23 cellular contexts compared by ENCODE assay signal in the genomic region with DNA sequence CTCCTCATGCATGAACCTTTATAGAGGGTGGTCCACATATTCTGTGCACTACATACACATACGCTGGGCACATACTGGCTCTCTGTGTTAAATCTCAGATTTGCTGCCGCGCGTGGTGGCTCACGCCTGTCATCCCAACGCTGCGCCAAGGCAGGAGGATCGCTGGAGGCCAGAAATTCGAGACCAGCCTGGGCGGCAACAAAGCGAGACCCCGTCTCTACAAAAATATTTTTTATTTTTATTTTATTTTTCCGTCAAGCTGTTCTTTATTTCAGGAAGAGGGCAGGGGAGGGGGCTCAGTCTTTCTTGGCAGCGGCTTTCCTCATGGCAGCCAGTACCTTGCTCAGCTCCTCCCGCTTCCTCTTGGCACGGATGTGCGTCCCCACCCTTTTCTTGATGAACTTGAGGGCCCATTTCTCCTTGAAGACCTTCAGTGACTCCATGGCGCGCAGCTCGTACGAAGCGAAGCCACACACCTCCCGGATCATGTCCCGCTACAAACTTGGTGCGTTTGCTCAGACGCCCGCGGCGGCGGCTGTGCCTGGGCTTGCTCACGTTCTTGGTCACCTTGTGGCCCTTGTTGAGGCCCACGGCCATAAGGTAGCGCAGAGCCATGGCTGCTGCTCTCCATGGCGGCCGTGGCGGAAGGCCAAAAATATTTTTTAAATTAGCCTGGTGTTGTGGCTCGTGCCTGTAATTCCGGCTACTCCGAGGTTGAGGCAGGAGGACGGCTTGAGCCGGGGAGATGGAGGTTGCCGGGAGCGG. TPM values are rescaled to one million over a fixed set of nuclear protein-coding genes. Genes with fewer than 3 reads are reported as not detected.
DNase-seq lines count a peak whose midpoint lies in the region; ATAC-seq, FAIRE-seq and TF ChIP-seq lines count a peak whose summit lies in the region.
"Had no signal": no experiment of that assay in that cellular context is flagged by ENCODE, and none has a peak within 500 bp of the region (broad histone marks: within the 10 kb centered on the region; RNA-seq: fewer than 3 reads in every experiment).

No MANE protein-coding gene starts in this region.

- peaks cover 78% of the 10 kb centered on the region for H3K79me2 ChIP-seq in K562 (ENCODE audit: control insufficient read depth, insufficient read depth, low read length)

- H3K4me3 ChIP-seq in MG63, result peak overlapping the region; percentile 59
- no peak overlapping the region for H3K4me3 ChIP-seq in K562
- H3K4me3 ChIP-seq in naive thymus-derived CD4-positive, alpha-beta T cell (ENCODE audit: low read length), result no peak overlapping the region
- H3K4me3 ChIP-seq in right atrium auricular region, result peak overlapping the region in 1 of 2 donors; percentile 9
- H3K4me3 ChIP-seq: Peyer's patch, SJCRH30 had no signal

- H4K20me1 ChIP-seq in K562 (replicated peaks; ENCODE audit: control insufficient read depth, insufficient read depth, low read length), result no peaks in the 10 kb centered on the region

- intact Hi-C loops in K562 (cut with micrococcal nuclease), result loop anchor here (10.0 kb wide), 1 partner anchor 535 kb away; no protein-coding TSS in a partner anchor
- intact Hi-C loops in naive thymus-derived CD4-positive, alpha-beta T cell (cut with micrococcal nuclease), result loop anchor here (5.0 kb wide), 1 partner anchor 1563 kb away; the partner anchor contains the start of genes ISCA2 (in 2 of the 2) and NPC2 (in 2 of the 2)

- H3K9me3 ChIP-seq in MG63 (no peaks in the 10 kb centered on the region), K562 (replicated peaks; ENCODE audit: control insufficient read depth, insufficient read depth, low read depth, low read length) (no peaks in the 10 kb centered on the region), right atrium auricular region (no peaks in the 10 kb centered on the region)
- H3K9me3 ChIP-seq in naive thymus-derived CD4-positive, alpha-beta T cell (ENCODE audit: control insufficient read depth in 2 of 3, low read length in 3 of 3), result no peaks in the 10 kb centered on the region
- H3K9me3 ChIP-seq: BE2C, Peyer's patch, SJCRH30 had no signal

- ATAC-seq in K562 (no peak), HG02678 (IDR thresholded peaks at IDR 0.05; ENCODE audit: unreplicated experiment) (no peak)
- no peak for ATAC-seq in naive thymus-derived CD4-positive, alpha-beta T cell
- ATAC-seq: HCT116 had no signal

- H3K36me3 ChIP-seq in MG63, result peaks cover 12% of the 10 kb centered on the region; the same call in 1 of the 2 replicates
- H3K36me3 ChIP-seq in K562 (ENCODE audit: control insufficient read depth, insufficient read depth, low read length), result peaks cover 8% of the 10 kb centered on the region; the same call in 1 of the 3 replicates
- H3K36me3 ChIP-seq in naive thymus-derived CD4-positive, alpha-beta T cell (ENCODE audit: control insufficient read depth in 2 of 3, insufficient read depth in 3 of 3, low read length in 3 of 3), result no peaks in the 10 kb centered on the region
- H3K36me3 ChIP-seq in right atrium auricular region, result no peaks in the 10 kb centered on the region
- H3K36me3 ChIP-seq: Peyer's patch, SJCRH30 had no signal

- no peaks in the 10 kb centered on the region for H3K9me1 ChIP-seq in K562 (ENCODE audit: control insufficient read depth, insufficient read depth, low read length)

- no peak for TF ChIP-seq CTCF in K562 (IDR thresholded peaks at IDR 0.05 in 2 of 3, conservative IDR thresholded peaks at IDR 0.05 in 1 of 3; ENCODE audit: insufficient read depth in 2 of 3, low read depth in 1 of 3, low read length in 3 of 3)
- TF ChIP-seq CTCF in neural crest cell (conservative IDR thresholded peaks at IDR 0.05), result no peak
- TF ChIP-seq CTCF in type B pancreatic cell (conservative IDR thresholded peaks at IDR 0.05), result no peak
- TF ChIP-seq CTCF in right atrium auricular region (IDR thresholded peaks at IDR 0.05), result no peak

- in situ Hi-C loops in K562 (cut with MboI), result no loop called here

- H2AFZ ChIP-seq in K562 (ENCODE audit: low read depth, low read length), result no peak overlapping the region

- peak overlapping the region; percentile 31 for H3K4me3 Mint-ChIP-seq in neural crest cell
- peak overlapping the region; percentile 11 for H3K4me3 Mint-ChIP-seq in type B pancreatic cell
- no peak overlapping the region for H3K4me3 Mint-ChIP-seq in naive thymus-derived CD4-positive, alpha-beta T cell

- no peak overlapping the region for H3K9ac ChIP-seq in K562 (ENCODE audit: insufficient read depth in 1 of 2, low read depth in 2 of 2, low read length in 2 of 2)

- H3K27ac ChIP-seq in K562 (ENCODE audit: extremely low read depth, low read depth, low read length) (no peak overlapping the region), right atrium auricular region (no peak overlapping the region)
- H3K27ac ChIP-seq in naive thymus-derived CD4-positive, alpha-beta T cell (ENCODE audit: low read depth, low read length), result no peak overlapping the region
- H3K27ac ChIP-seq: Peyer's patch, SJCRH30 had no signal

- H3K36me3 Mint-ChIP-seq in neural crest cell (ENCODE audit: low read depth) (no peaks in the 10 kb centered on the region), type B pancreatic cell (no peaks in the 10 kb centered on the region)
- H3K36me3 Mint-ChIP-seq in naive thymus-derived CD4-positive, alpha-beta T cell, result peaks cover 0 to 5% (median 0%) of the 10 kb centered on the region in 5 donors

- H3K27me3 Mint-ChIP-seq in neural crest cell (ENCODE audit: low read depth) (peaks cover 4% of the 10 kb centered on the region), type B pancreatic cell (peaks cover 5% of the 10 kb centered on the region)
- peaks cover 0 to 9% (median 0%) of the 10 kb centered on the region in 5 donors for H3K27me3 Mint-ChIP-seq in naive thymus-derived CD4-positive, alpha-beta T cell

- no peak for TF ChIP-seq RAD21 in K562 (CRISPR knock-in tag; conservative IDR thresholded peaks at IDR 0.05 in 1 of 2, IDR thresholded peaks at IDR 0.05 in 1 of 2)

- DNase-seq in MG63, result peak; percentile 83
- DNase-seq in K562 (ENCODE audit: extremely low read depth in 1 of 4, low spot score in 3 of 4), result no peak
- DNase-seq in neural crest cell (ENCODE audit: low read depth, low spot score), result no peak
- no peak for DNase-seq in type B pancreatic cell (ENCODE audit: extremely low spot score, unreplicated experiment)
- DNase-seq in naive thymus-derived CD4-positive, alpha-beta T cell, result no peak
- no peak for DNase-seq in right atrium auricular region (ENCODE audit: low spot score)
- DNase-seq: BE2C, DMS79, IMR-90, MV-4-11, NCI-H1694, NCI-H2081 treated with DMSO at 0.1 percent for 48 hours, NCI-H2171 treated with DMSO at 0.1 percent for 48 hours, NCI-H524 treated with DMSO at 0.1 percent for 48 hours, NCI-H82, Peyer's patch, SJCRH30 had no signal

- H3K27me3 ChIP-seq in MG63 (no peaks in the 10 kb centered on the region), K562 (ENCODE audit: control insufficient read depth in 2 of 2, insufficient read depth in 2 of 2, low read length in 2 of 2) (no peaks in the 10 kb centered on the region), right atrium auricular region (no peaks in the 10 kb centered on the region)
- H3K27me3 ChIP-seq in naive thymus-derived CD4-positive, alpha-beta T cell (ENCODE audit: control insufficient read depth in 2 of 2, insufficient read depth in 2 of 2, low read length in 2 of 2), result no peaks in the 10 kb centered on the region
- H3K27me3 ChIP-seq: BE2C, Peyer's patch, SJCRH30 had no signal

- CTCF ChIA-PET in K562 (lab: Yijun Ruan, JAX; ENCODE audit: low intra/inter-chr PET ratio), result no interaction called here
- CTCF ChIA-PET in naive thymus-derived CD4-positive, alpha-beta T cell (lab: Charles Lee), result no interaction called here

- H3K27ac Mint-ChIP-seq in neural crest cell (ENCODE audit: unreplicated experiment) (no peak overlapping the region), type B pancreatic cell (no peak overlapping the region)
- no peak overlapping the region for H3K27ac Mint-ChIP-seq in naive thymus-derived CD4-positive, alpha-beta T cell

- no peak overlapping the region for H3K4me2 ChIP-seq in K562 (ENCODE audit: insufficient read depth, low read length)

- no peak for TF ChIP-seq POLR2A in K562 (conservative IDR thresholded peaks at IDR 0.05)

- H3K9me3 Mint-ChIP-seq in neural crest cell (no peaks in the 10 kb centered on the region), type B pancreatic cell (no peaks in the 10 kb centered on the region)
- no peaks in the 10 kb centered on the region for H3K9me3 Mint-ChIP-seq in naive thymus-derived CD4-positive, alpha-beta T cell

- no TSS peak for BruUV-seq in K562 (replicated peaks; lab: Mats Ljungman, UMichigan)

- no peak for TF ChIP-seq EP300 in K562 (IDR thresholded peaks at IDR 0.05; ENCODE audit: low read length)

- H3K4me1 ChIP-seq in K562 (replicated peaks in 1 of 2; ENCODE audit: control insufficient read depth in 2 of 2, insufficient read depth in 2 of 2, low read length in 2 of 2) (peaks cover 16 to 45% of the 10 kb centered on the region in 2 experiments), right atrium auricular region (peaks cover 0 to 5% of the 10 kb centered on the region in 2 donors)
- H3K4me1 ChIP-seq in naive thymus-derived CD4-positive, alpha-beta T cell (ENCODE audit: control insufficient read depth in 2 of 2, insufficient read depth in 2 of 2, low read length in 2 of 2), result peaks cover 0 to 3% of the 10 kb centered on the region in 2 donors
- H3K4me1 ChIP-seq: Peyer's patch, SJCRH30 had no signal

- 96% methylated on average over 35 of the region's 43 CpGs for WGBS in K562 (ENCODE audit: insufficient coverage, low coverage, missing lambda C conversion rate)

- POLR2A ChIA-PET in K562 (lab: Yijun Ruan, JAX), result interaction anchor here (0.9 kb wide), 1 partner anchor 19 kb away, joined by 4 read pairs; no protein-coding TSS in a partner anchor
- POLR2A ChIA-PET in naive thymus-derived CD4-positive, alpha-beta T cell (lab: Charles Lee), result no interaction called here

- H3K4me1 Mint-ChIP-seq in neural crest cell (peaks cover 15% of the 10 kb centered on the region), type B pancreatic cell (ENCODE audit: unreplicated experiment) (peaks cover 10% of the 10 kb centered on the region)
- H3K4me1 Mint-ChIP-seq in naive thymus-derived CD4-positive, alpha-beta T cell, result peaks cover 10 to 38% (median 21%) of the 10 kb centered on the region in 7 donors

- no peak for FAIRE-seq in K562 (lab: Jason Lieb, UNC)
- FAIRE-seq: GM12892, H1, HTR-8/SVneo had no signal

RNA-seq across cellular contexts. Expression of gene DCAF4, which starts 3.2 kb away (rescaled TPM):
- total RNA-seq in MG63 (2014; rRNA removed; shearing (Covaris generic); ENCODE audit: low replicate concordance), result 36.2 and 71.1 TPM in 2 replicates
- 103 and 169 TPM in 2 replicates for total RNA-seq in K562 (2011; cell fraction: chromatin; rRNA removed; ENCODE audit: low replicate concordance)
- total RNA-seq in K562 (2011; cell fraction: nucleolus; rRNA removed), result 82.0 and 90.8 TPM in 2 replicates
- 65.7 and 81.0 TPM in 2 replicates for total RNA-seq in K562 (2011; cell fraction: nucleoplasm; rRNA removed)
- total RNA-seq in K562 (2014; rRNA removed), result 21.4 and 31.3 TPM in 2 replicates
- 18.8 and 22.9 TPM in 2 replicates for total RNA-seq in K562 (2014; rRNA removed; fragmentation: Illumina TruSeq; extraction: Trizol)
- total RNA-seq in K562 (2015; rRNA removed; fragmentation: Illumina TruSeq; extraction: Trizol), result 19.6 and 20.4 TPM in 2 replicates
- total RNA-seq in K562 (2021), result 27.9 and 28.2 TPM in 2 replicates
- polyA plus RNA-seq in K562 (2011; rRNA removed), result 26.9 and 31.8 TPM in 2 replicates
- polyA plus RNA-seq in K562 (2011; cell fraction: cytosol; rRNA removed), result 19.4 and 29.3 TPM in 2 replicates
- polyA plus RNA-seq in K562 (2011; cell fraction: nucleus; rRNA removed), result 98.8 and 105 TPM in 2 replicates
- 13.8 and 14.5 TPM in 2 replicates for polyA plus RNA-seq in K562 (2012)
- polyA plus RNA-seq in K562 (2014; fragmentation: Illumina TruSeq; extraction: Trizol), result 40.3 and 49.2 TPM in 2 replicates
- 1 to 10 TPM; 2.7 to 3.8 TPM for polyA plus RNA-seq in K562 (2014; fragmentation: Nextera tagmentation; extraction: Ambion mirVana)
- 27.9 and 34.6 TPM in 2 replicates for polyA plus RNA-seq in K562 (2014; rRNA removed)
- polyA minus RNA-seq in K562 (2011; rRNA and poly(A)+ RNA removed), result 28.0 and 31.0 TPM in 2 replicates
- 6.0 and 10.9 TPM in 2 replicates for polyA minus RNA-seq in K562 (2011; cell fraction: cytosol; rRNA and poly(A)+ RNA removed)
- 34.7 and 41.1 TPM in 2 replicates for polyA minus RNA-seq in K562 (2011; cell fraction: nucleus; rRNA and poly(A)+ RNA removed)
- 9.5 and 10.6 TPM in 2 replicates for total RNA-seq in neural crest cell
- 11.0 and 17.9 TPM in 2 replicates for total RNA-seq in type B pancreatic cell (ENCODE audit: low replicate concordance)
- total RNA-seq in naive thymus-derived CD4-positive, alpha-beta T cell, result 10 to 100 TPM; 17.6 to 37.8 (median 21.8) TPM
- 10 to 100 TPM in 1 of 2 donors, 1 to 10 TPM in 1; 6.8 to 12.7 TPM for polyA plus RNA-seq in naive thymus-derived CD4-positive, alpha-beta T cell
- 1 to 10 TPM; 7.0 to 9.4 TPM for total RNA-seq in right atrium auricular region

RNA-seq across cellular contexts. Expression of gene DPF3, which starts 35.6 kb away (rescaled TPM):
- total RNA-seq in MG63 (2014; rRNA removed; shearing (Covaris generic); ENCODE audit: low replicate concordance), result 2.3 and 5.6 TPM in 2 replicates
- 6.6 TPM in 2 replicates for total RNA-seq in K562 (2011; cell fraction: chromatin; rRNA removed; ENCODE audit: low replicate concordance)
- 4.2 and 4.7 TPM in 2 replicates for total RNA-seq in K562 (2011; cell fraction: nucleolus; rRNA removed)
- 3.7 and 5.2 TPM in 2 replicates for total RNA-seq in K562 (2011; cell fraction: nucleoplasm; rRNA removed)
- total RNA-seq in K562 (2014; rRNA removed) (1.0 and 4.9 TPM in 2 replicates), K562 (2014; rRNA removed; fragmentation: Illumina TruSeq; extraction: Trizol) (0.64 and 1.2 TPM in 2 replicates), K562 (2015; rRNA removed; fragmentation: Illumina TruSeq; extraction: Trizol) (1.3 and 2.1 TPM in 2 replicates), K562 (2021) (1.1 and 1.7 TPM in 2 replicates), neural crest cell (1.3 TPM in 2 replicates), type B pancreatic cell (ENCODE audit: low replicate concordance) (4.5 and 5.8 TPM in 2 replicates), right atrium auricular region (10 to 100 TPM; 14.7 to 26.6 TPM)
- polyA plus RNA-seq in K562 (2011; rRNA removed) (0.64 and 0.78 TPM in 2 replicates), K562 (2014; fragmentation: Illumina TruSeq; extraction: Trizol) (1.0 and 1.1 TPM in 2 replicates), K562 (2014; fragmentation: Nextera tagmentation; extraction: Ambion mirVana) (under 1 TPM; 0.21 to 0.25 TPM), K562 (2014; rRNA removed) (1.4 and 1.8 TPM in 2 replicates)
- 0.37 and 0.38 TPM in 2 replicates for polyA plus RNA-seq in K562 (2011; cell fraction: cytosol; rRNA removed)
- 2.2 and 3.4 TPM in 2 replicates for polyA plus RNA-seq in K562 (2011; cell fraction: nucleus; rRNA removed)
- 1.0 and 1.3 TPM in 2 replicates for polyA plus RNA-seq in K562 (2012)
- 0.63 and 1.9 TPM in 2 replicates for polyA minus RNA-seq in K562 (2011; rRNA and poly(A)+ RNA removed)
- polyA minus RNA-seq in K562 (2011; cell fraction: cytosol; rRNA and poly(A)+ RNA removed), result not detected in 2 replicates
- polyA minus RNA-seq in K562 (2011; cell fraction: nucleus; rRNA and poly(A)+ RNA removed), result 3.1 and 3.9 TPM in 2 replicates
- total RNA-seq in naive thymus-derived CD4-positive, alpha-beta T cell, result 1 to 10 TPM in 1 of 5 experiments, under 1 TPM in 3, not detected in 1; 0.24 to 5.5 (median 0.61) TPM
- polyA plus RNA-seq in naive thymus-derived CD4-positive, alpha-beta T cell, result under 1 TPM; 0.07 to 0.66 TPM
- total RNA-seq: G401 had no signal
- polyA plus RNA-seq: H1 had no signal

Comparison
In these comparisons a context has a peak if more than half of its experiments do, and no peak if none do; other contexts are left out.
1. H3K4me3 Mint-ChIP-seq: peak in neural crest cell (single experiment) and type B pancreatic cell (single experiment); none in naive thymus-derived CD4-positive, alpha-beta T cell (0 of 10).